In genomic region chr9:84072621-84073180, GRCh38 we compare ENCODE assay signal across 29 cellular contexts.
"Had no signal": no experiment of that assay in that cellular context is flagged by ENCODE, and none has a peak within 500 bp of the region (broad histone marks: within the 10 kb centered on the region; RNA-seq: fewer than 3 reads in every experiment).

No MANE protein-coding gene starts in this region.

- H3K9me3 ChIP-seq: adrenal gland, breast epithelium, gastrocnemius medialis, heart left ventricle had no signal

- ATAC-seq: activated CD4-positive, alpha-beta T cell treated with anti-CD3 and anti-CD28 coated beads for 36 hours; activated CD8-positive, alpha-beta memory T cell treated with anti-CD3 and anti-CD28 coated beads, Interleukin-2, amount 10 ng/mL, durations not matched to agents 7 days and 5 days; activated CD8-positive, alpha-beta T cell treated with anti-CD3 and anti-CD28 coated beads, Interleukin-2, amount 10 ng/mL, durations not matched to agents 7 days and 5 days; activated naive CD8-positive, alpha-beta T cell treated with anti-CD3 and anti-CD28 coated beads, Interleukin-2, amount 50 U/mL, for 24 hours; esophagus mucosa; gastrocnemius medialis; heart left ventricle; T-helper 17 cell had no signal

- H3K36me3 ChIP-seq: adrenal gland, breast epithelium, gastrocnemius medialis, heart left ventricle had no signal

- H3K27me3 ChIP-seq: adrenal gland, breast epithelium, gastrocnemius medialis, heart left ventricle had no signal

- H3K27ac ChIP-seq: adrenal gland, breast epithelium, coronary artery, dorsolateral prefrontal cortex, gastrocnemius medialis, heart left ventricle had no signal

- H3K4me3 ChIP-seq: adrenal gland, breast epithelium, coronary artery, dorsolateral prefrontal cortex, gastrocnemius medialis, heart left ventricle had no signal

- H3K4me1 ChIP-seq: adrenal gland, breast epithelium, gastrocnemius medialis, heart left ventricle had no signal

- DNase-seq: activated CD4-positive, alpha-beta memory T cell treated with anti-CD3 and anti-CD28 coated beads for 36 hours; activated CD4-positive, alpha-beta T cell treated with anti-CD3 and anti-CD28 coated beads for 36 hours; activated CD4-positive, alpha-beta T cell treated with anti-CD3 and anti-CD28 coated beads, Interleukin-2, amount 10 ng/mL, durations not matched to agents 24 days and 14 days; activated CD4-positive, CD25-positive, alpha-beta regulatory T cell; activated CD4-positive, CD25-positive, alpha-beta regulatory T cell treated with anti-CD3 and anti-CD28 coated beads, Interleukin-2, amount 50 U/mL, for 72 hours; activated CD8-positive, alpha-beta memory T cell treated with anti-CD3 and anti-CD28 coated beads, Interleukin-2, amount 10 ng/mL, durations not matched to agents 7 days and 5 days; activated CD8-positive, alpha-beta memory T cell treated with anti-CD3 and anti-CD28 coated beads, Interleukin-2, amount 50 U/mL, for 4 hours; activated CD8-positive, alpha-beta T cell treated with anti-CD3 and anti-CD28 coated beads, Interleukin-2, amount 10 ng/mL, durations not matched to agents 7 days and 5 days; activated effector memory CD4-positive, alpha-beta T cell treated with anti-CD3 and anti-CD28 coated beads, Interleukin-2, amount 50 U/mL, for 16 hours; activated naive CD4-positive, alpha-beta T cell treated with anti-CD3 and anti-CD28 coated beads for 36 hours; activated naive CD8-positive, alpha-beta T cell treated with anti-CD3 and anti-CD28 coated beads for 36 hours; activated naive CD8-positive, alpha-beta T cell treated with anti-CD3 and anti-CD28 coated beads, Interleukin-2, amount 50 U/mL, for 24 hours; activated T-cell treated with anti-CD3 and anti-CD28 coated beads, Interleukin-2, amount 50 U/mL, for 1 hour; activated T-cell treated with anti-CD3 and anti-CD28 coated beads, Interleukin-2, amount 50 U/mL, for 48 hours; adrenal gland; amygdala; aorta; dorsolateral prefrontal cortex; effector memory CD4-positive, alpha-beta T cell; endodermal cell; foreskin fibroblast; gastrocnemius medialis; glutamatergic neuron; heart left ventricle; T-helper 1 cell; T-helper 17 cell had no signal
